In genomic region chr1:14726606-14727005, GRCh38 we compare ENCODE assay signal across 19 cellular contexts.
"Had no signal": no experiment of that assay in that cellular context is flagged by ENCODE, and none has a peak within 500 bp of the region (broad histone marks: within the 10 kb centered on the region; RNA-seq: fewer than 3 reads in every experiment).

No MANE protein-coding gene starts in this region.

- H3K4me3 ChIP-seq: K562, SJSA1, SK-N-MC had no signal

- H3K27ac Mint-ChIP-seq: IgD-negative memory B cell had no signal

- ATAC-seq: K562 had no signal

- H3K36me3 Mint-ChIP-seq: IgD-negative memory B cell had no signal

- H3K4me1 Mint-ChIP-seq: IgD-negative memory B cell had no signal

- H3K9me3 ChIP-seq: SJSA1 had no signal

- H3K4me3 Mint-ChIP-seq: IgD-negative memory B cell had no signal

- H3K36me3 ChIP-seq: SJSA1 had no signal

- H3K9ac ChIP-seq: KMS-11 had no signal

- H3K4me2 ChIP-seq: KMS-11 had no signal

- H3K27ac ChIP-seq: KMS-11, SJSA1, SK-N-MC had no signal

- H3K27me3 ChIP-seq: SJSA1 had no signal

- DNase-seq: Kasumi-1, MV-4-11, NCI-H1048, NCI-H1105, NCI-H1436 treated with DMSO at 0.1 percent for 48 hours, NCI-H187 treated with DMSO at 0.1 percent for 48 hours, NCI-H2029 treated with DMSO at 0.1 percent for 48 hours, NCI-H2107, NCI-H2227 treated with DMSO at 0.1 percent for 48 hours, NCI-H526 treated with DMSO at 0.1 percent for 48 hours, NCI-H774, Right ventricle myocardium superior, RPMI8226, SIG-M5 had no signal
